In the genomic region with DNA sequence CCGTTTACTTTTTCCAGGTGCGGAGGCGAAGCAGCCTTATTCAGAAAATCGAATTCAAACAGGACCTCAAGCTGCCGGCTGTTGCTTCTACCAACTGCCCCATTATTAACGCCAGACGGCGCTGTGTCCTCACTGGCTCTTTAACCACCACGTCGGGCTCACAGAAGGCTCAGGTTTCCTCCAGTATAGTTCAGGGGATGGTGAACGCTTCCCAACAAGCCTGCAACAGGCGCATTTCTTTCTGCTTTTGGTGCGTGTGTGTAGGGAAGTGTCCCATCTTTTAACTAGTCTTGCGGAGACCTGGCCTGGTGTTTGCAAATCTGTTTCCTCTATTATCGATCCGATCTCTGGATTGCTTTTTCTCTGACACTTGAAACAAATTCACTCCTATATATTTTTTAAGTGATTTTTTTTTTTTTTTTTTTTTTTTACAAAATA, we compare ENCODE assay signal across 8 cellular contexts. TPM values are rescaled to one million over a fixed set of nuclear protein-coding genes. Genes with fewer than 3 reads are reported as not detected.
DNase-seq lines count a peak whose midpoint lies in the region; ATAC-seq, FAIRE-seq and TF ChIP-seq lines count a peak whose summit lies in the region.

No MANE protein-coding gene starts in this region.

- H3K4me3 ChIP-seq in GM12865 (ENCODE audit: low read depth, low read length) (no peak overlapping the region), cardiac fibroblast (replicated peaks in 1 of 2; ENCODE audit: low read depth in 2 of 2, low read length in 2 of 2) (no peak overlapping the region), kidney (ENCODE audit: low read length in 2 of 2) (no peak overlapping the region)

- no peak overlapping the region for H3K9ac ChIP-seq in kidney (ENCODE audit: low read length in 2 of 2)

- TF ChIP-seq CTCF in GM12865 (IDR thresholded peaks at IDR 0.05; ENCODE audit: insufficient read depth, low read depth, low read length, missing control alignments) (peak; percentile 93), activated B cell treated with CpG ODN at 0.5 μM for 24 hours (IDR thresholded peaks at IDR 0.05) (peak; percentile 50), cardiac fibroblast (IDR thresholded peaks at IDR 0.05; ENCODE audit: low read depth, low read length) (peak; percentile 100), kidney (IDR thresholded peaks at IDR 0.05; ENCODE audit: borderline replicate concordance, extremely low read depth, insufficient read depth) (peak; percentile 91)

- peak; percentile 6 for FAIRE-seq in kidney (lab: Jason Lieb, UNC)

- H3K4me3 Mint-ChIP-seq in activated B cell treated with CpG ODN at 0.5 μM for 24 hours, result peak overlapping the region; percentile 28

- H3K4me1 Mint-ChIP-seq in activated B cell treated with CpG ODN at 0.5 μM for 24 hours, result peaks cover 21% of the 10 kb centered on the region

- peaks cover 17 to 22% of the 10 kb centered on the region in 2 donors for H3K4me1 ChIP-seq in kidney (ENCODE audit: control insufficient read depth in 1 of 2, insufficient read depth in 1 of 2, low read depth in 1 of 2, low read length in 2 of 2)

- no peak overlapping the region for H3K27ac Mint-ChIP-seq in activated B cell treated with CpG ODN at 0.5 μM for 24 hours

- H3K36me3 ChIP-seq in kidney (ENCODE audit: control insufficient read depth in 1 of 2, insufficient read depth in 2 of 2, low read length in 2 of 2), result no peaks in the 10 kb centered on the region

- CTCF ChIA-PET in activated B cell treated with CpG ODN at 0.5 μM for 24 hours (lab: Charles Lee), result interaction anchor here (0.6 to 3.7 kb wide), 12 partner anchors 9 to 422 kb away, joined by 3 to 18 read pairs (median 5); a partner anchor contains a TSS

- intact Hi-C loops in activated B cell treated with CpG ODN at 0.5 μM for 24 hours (cut with micrococcal nuclease) (loop anchor here (1.0 to 10.0 kb wide), 11 partner anchors 61 to 995 kb away; a partner anchor contains a TSS), kidney (cut with DNase I) (no loop called here)

- ATAC-seq in HG03095 (IDR thresholded peaks at IDR 0.05; ENCODE audit: unreplicated experiment) (peak; percentile 73), activated B cell treated with CpG ODN at 0.5 μM for 24 hours (ENCODE audit: low read depth) (peak; percentile 71), HG03521 (IDR thresholded peaks at IDR 0.05; ENCODE audit: unreplicated experiment) (no peak)

- peaks cover 21% of the 10 kb centered on the region for H3K27me3 Mint-ChIP-seq in activated B cell treated with CpG ODN at 0.5 μM for 24 hours

- H3K36me3 Mint-ChIP-seq in activated B cell treated with CpG ODN at 0.5 μM for 24 hours (ENCODE audit: low read depth), result no peaks in the 10 kb centered on the region

- no peaks in the 10 kb centered on the region for H3K9me3 Mint-ChIP-seq in activated B cell treated with CpG ODN at 0.5 μM for 24 hours

- no peak overlapping the region for H3K27ac ChIP-seq in kidney (ENCODE audit: low read depth in 2 of 2, low read length in 2 of 2)

- H3K9me3 ChIP-seq in kidney (ENCODE audit: control insufficient read depth in 1 of 2, low read length in 2 of 2), result no peaks in the 10 kb centered on the region

- POLR2A ChIA-PET in activated B cell treated with CpG ODN at 0.5 μM for 24 hours (lab: Charles Lee), result interaction anchor here (0.6 to 1.2 kb wide), 10 partner anchors 56 to 549 kb away, joined by 3 to 10 read pairs (median 4); a partner anchor contains a TSS

- peak; percentile 83 for DNase-seq in GM12865 (ENCODE audit: low read depth)
- DNase-seq in NCI-H345 (lab: John Stamatoyannopoulos, UW), result peak; percentile 93
- peak; percentile 52 for DNase-seq in activated B cell treated with CpG ODN at 0.5 μM for 24 hours
- peak; percentile 89 to 92 for DNase-seq in cardiac fibroblast (ENCODE audit: low read depth in 2 of 2)
- DNase-seq in kidney, result peak; percentile 85
- DNase-seq in stimulated activated CD4-positive, alpha-beta T cell treated with anti-CD3 and anti-CD28 coated beads, Interleukin-1b, Interleukin-23, amount 100 ng/mL, for 4 hours (ENCODE audit: low read depth in 2 of 2), result peak; percentile 39 to 54

RNA-seq across cellular contexts. Expression of a gene that starts 0.8 kb away (rescaled TPM):
- 0.33 and 0.34 TPM in 2 replicates for total RNA-seq in activated B cell treated with CpG ODN at 0.5 μM for 24 hours
- 1.6 TPM for total RNA-seq in kidney
- polyA plus RNA-seq in kidney (ENCODE audit: insufficient read depth, low read depth, low replicate concordance), result 1.9 TPM

Comparison
In these comparisons a context has a peak if more than half of its experiments do, and no peak if none do; other contexts are left out.
1. CTCF ChIP-seq: peak in every context shown above with its lines; median percentile 100 in cardiac fibroblast; 93 in GM12865; 91 in kidney; 50 in activated B cell treated with CpG ODN at 0.5 μM for 24 hours.